14 cellular contexts compared by ENCODE assay signal in genomic region chr6:24980507-24981384, GRCh38. TPM values are rescaled to one million over a fixed set of nuclear protein-coding genes. Genes with fewer than 3 reads are reported as not detected.
A peak's percentile ranks its signal among the peaks of the same experiment; 100 is the strongest.
DNase-seq lines count a peak whose midpoint lies in the region; ATAC-seq and TF ChIP-seq lines count a peak whose summit lies in the region.
"Had no signal": no experiment of that assay in that cellular context is flagged by ENCODE, and none has a peak within 500 bp of the region (broad histone marks: within the 10 kb centered on the region; RNA-seq: fewer than 3 reads in every experiment).

No MANE protein-coding gene starts in this region.

- dilution Hi-C loops in mammary epithelial cell (cut with HindIII; ENCODE audit: low sequenced_read_pairs), result no loop called here

- H3K4me1 Mint-ChIP-seq in neural progenitor cell, result peaks cover 42% of the 10 kb centered on the region

- H3K27me3 ChIP-seq in mammary epithelial cell (ENCODE audit: insufficient read depth, low read length) (no peaks in the 10 kb centered on the region), neural progenitor cell (no peaks in the 10 kb centered on the region)
- H3K27me3 ChIP-seq: dorsolateral prefrontal cortex, transverse colon had no signal

- H2AFZ ChIP-seq in mammary epithelial cell (ENCODE audit: low read depth, low read length) (peak overlapping the region; percentile 29), neural progenitor cell (replicated peaks) (peak overlapping the region; percentile 68)

- H3K4me3 ChIP-seq in mammary epithelial cell (replicated peaks in 1 of 3; ENCODE audit: insufficient read depth in 1 of 3, low read depth in 2 of 3, low read length in 3 of 3), result no peak overlapping the region
- H3K4me3 ChIP-seq in neural progenitor cell, result no peak overlapping the region
- H3K4me3 ChIP-seq: dorsolateral prefrontal cortex, transverse colon had no signal

- no peaks in the 10 kb centered on the region for H4K20me1 ChIP-seq in mammary epithelial cell (ENCODE audit: insufficient read depth, low read length)
- no peaks in the 10 kb centered on the region for H4K20me1 ChIP-seq in neural progenitor cell (ENCODE audit: low read depth)

- H3K27ac ChIP-seq in mammary epithelial cell (ENCODE audit: insufficient read depth, low read depth, low read length) (no peak overlapping the region), neural progenitor cell (peak overlapping the region; percentile 86)
- H3K27ac ChIP-seq: RWPE1, transverse colon had no signal

- peak overlapping the region; percentile 97 for H3K27ac Mint-ChIP-seq in neural progenitor cell

- no peaks in the 10 kb centered on the region for H3K79me2 ChIP-seq in mammary epithelial cell (ENCODE audit: insufficient read depth, low read length)
- H3K79me2 ChIP-seq in neural progenitor cell (ENCODE audit: low read depth), result no peaks in the 10 kb centered on the region

- peaks cover 39% of the 10 kb centered on the region for H3F3A ChIP-seq in neural progenitor cell (ENCODE audit: low read depth)

- BruUV-seq in mammary epithelial cell (replicated peaks; lab: Mats Ljungman, UMichigan), result no TSS peak

- TF ChIP-seq CTCF in mammary epithelial cell (conservative IDR thresholded peaks at IDR 0.05 in 1 of 2, IDR thresholded peaks at IDR 0.05 in 1 of 2; ENCODE audit: extremely low read depth in 1 of 2, insufficient read depth in 1 of 2, low read depth in 1 of 2, low read length in 2 of 2), result no peak
- TF ChIP-seq CTCF in neural progenitor cell (IDR thresholded peaks at IDR 0.05), result no peak

- DNase-seq in DMS153 treated with DMSO at 0.1 percent for 48 hours (lab: John Stamatoyannopoulos, UW; ENCODE audit: unreplicated experiment), result peak; percentile 27
- DNase-seq in NCI-H1417 (lab: John Stamatoyannopoulos, UW), result peak; percentile 12 to 80 (median 64)
- peak; percentile 26 for DNase-seq in mammary epithelial cell
- peak; percentile 39 for DNase-seq in neural progenitor cell (ENCODE audit: low spot score)
- DNase-seq: dorsolateral prefrontal cortex; Kasumi-1; left cardiac atrium; stimulated activated CD4-positive, alpha-beta T cell treated with anti-CD3 and anti-CD28 coated beads, Interleukin-12 subunit alpha, Interleukin-12 subunit beta, amount 100 ng/mL, for 4 hours; transverse colon had no signal

- CTCF ChIA-PET in mammary epithelial cell (lab: Charles Lee; ENCODE audit: low non-redundant PET), result no interaction called here

- H3K4me1 ChIP-seq in mammary epithelial cell (ENCODE audit: insufficient read depth, low read length), result peaks cover 31% of the 10 kb centered on the region
- H3K4me1 ChIP-seq in neural progenitor cell, result peaks cover 50% of the 10 kb centered on the region
- H3K4me1 ChIP-seq: transverse colon had no signal

- peaks cover 2% of the 10 kb centered on the region for H3K27me3 Mint-ChIP-seq in neural progenitor cell (ENCODE audit: insufficient read depth, low read depth)

- intact Hi-C loops in mammary epithelial cell (cut with micrococcal nuclease), result no loop called here

- WGBS in mammary epithelial cell (ENCODE audit: low coverage, missing lambda C conversion rate), result 92% methylated on average over 4 of the region's 4 CpGs

- no peaks in the 10 kb centered on the region for H3K9me3 ChIP-seq in mammary epithelial cell (replicated peaks; ENCODE audit: insufficient read depth, low read length)
- H3K9me3 ChIP-seq in neural progenitor cell (ENCODE audit: low read depth), result no peaks in the 10 kb centered on the region
- H3K9me3 ChIP-seq: transverse colon had no signal

- H3K36me3 Mint-ChIP-seq in neural progenitor cell, result no peaks in the 10 kb centered on the region

- H3K9ac ChIP-seq in mammary epithelial cell (ENCODE audit: insufficient read depth, low read length) (no peak overlapping the region), neural progenitor cell (no peak overlapping the region)

- H3K9me3 Mint-ChIP-seq in neural progenitor cell, result no peaks in the 10 kb centered on the region

- no peaks in the 10 kb centered on the region for H3K36me3 ChIP-seq in mammary epithelial cell (ENCODE audit: insufficient read depth, low read length)
- no peaks in the 10 kb centered on the region for H3K36me3 ChIP-seq in neural progenitor cell
- H3K36me3 ChIP-seq: transverse colon had no signal

- H3K4me3 Mint-ChIP-seq in neural progenitor cell, result no peak overlapping the region

- in situ Hi-C loops in mammary epithelial cell (cut with MboI; ENCODE audit: low sequenced_read_pairs in 2 of 2), result no loop called here

- H3K4me2 ChIP-seq in mammary epithelial cell (ENCODE audit: insufficient read depth, low read depth, low read length) (no peak overlapping the region), neural progenitor cell (peak overlapping the region; percentile 66)

- no peak for ATAC-seq in GM21529 (IDR thresholded peaks at IDR 0.05; ENCODE audit: unreplicated experiment)
- ATAC-seq in HG02623 (IDR thresholded peaks at IDR 0.05; ENCODE audit: unreplicated experiment), result no peak
- no peak for ATAC-seq in GM18511 (IDR thresholded peaks at IDR 0.05; ENCODE audit: unreplicated experiment)
- ATAC-seq in GM21447 (IDR thresholded peaks at IDR 0.05; ENCODE audit: unreplicated experiment), result no peak

RNA-seq across cellular contexts. Expression of gene RIPOR2, which starts 45.0 kb away (rescaled TPM):
- total RNA-seq in mammary epithelial cell (under 1 TPM; under 0.01 to 0.19 TPM), neural progenitor cell (ENCODE audit: low replicate concordance) (0.26 and 1.1 TPM in 2 replicates)
- 0.16 TPM for polyA plus RNA-seq in mammary epithelial cell
- polyA minus RNA-seq in mammary epithelial cell, result not detected
